21 cellular contexts compared by ENCODE assay signal in genomic region chr3:46850468-46850780, GRCh38. TPM values are rescaled to one million over a fixed set of nuclear protein-coding genes. Genes with fewer than 3 reads are reported as not detected.
"Had no signal": no experiment of that assay in that cellular context is flagged by ENCODE, and none has a peak within 500 bp of the region (broad histone marks: within the 10 kb centered on the region; RNA-seq: fewer than 3 reads in every experiment).

No MANE protein-coding gene starts in this region.

- H3K4me3 ChIP-seq: K562, Peyer's patch had no signal

- H3K27ac Mint-ChIP-seq: activated CD4-positive, alpha-beta memory T cell treated with anti-CD3 and anti-CD28 coated beads, Interleukin-2, amount 10 ng/mL, durations not matched to agents 7 days and 5 days; activated CD4-positive, alpha-beta T cell treated with anti-CD3 and anti-CD28 coated beads, Interleukin-2, amount 10 ng/mL, durations not matched to agents 7 days and 5 days; activated naive CD4-positive, alpha-beta T cell treated with anti-CD3 and anti-CD28 coated beads, Interleukin-2, amount 50 U/mL, for 72 hours; T-helper 17 cell; WTC11 had no signal

- H3K36me3 Mint-ChIP-seq: activated naive CD4-positive, alpha-beta T cell treated with anti-CD3 and anti-CD28 coated beads, Interleukin-2, amount 50 U/mL, for 72 hours; WTC11 had no signal

- H3K36me3 ChIP-seq: brain microvascular endothelial cell, Peyer's patch had no signal

- H3K27me3 ChIP-seq: brain microvascular endothelial cell, Peyer's patch had no signal

- H3K9me3 Mint-ChIP-seq: activated CD4-positive, alpha-beta memory T cell treated with anti-CD3 and anti-CD28 coated beads, Interleukin-2, amount 10 ng/mL, durations not matched to agents 7 days and 5 days; activated CD4-positive, alpha-beta T cell treated with anti-CD3 and anti-CD28 coated beads, Interleukin-2, amount 10 ng/mL, durations not matched to agents 7 days and 5 days; activated naive CD4-positive, alpha-beta T cell treated with anti-CD3 and anti-CD28 coated beads, Interleukin-2, amount 50 U/mL, for 72 hours; WTC11 had no signal

- H3K4me3 Mint-ChIP-seq: activated CD4-positive, alpha-beta memory T cell treated with anti-CD3 and anti-CD28 coated beads, Interleukin-2, amount 10 ng/mL, durations not matched to agents 7 days and 5 days; activated CD4-positive, alpha-beta T cell treated with anti-CD3 and anti-CD28 coated beads, Interleukin-2, amount 10 ng/mL, durations not matched to agents 7 days and 5 days; T-helper 17 cell; WTC11 had no signal

- H3K9me3 ChIP-seq: Peyer's patch had no signal

- H3K27ac ChIP-seq: brain microvascular endothelial cell, Peyer's patch, RWPE1 had no signal

- DNase-seq: activated CD4-positive, alpha-beta T cell treated with anti-CD3 and anti-CD28 coated beads, Interleukin-2, amount 10 ng/mL, durations not matched to agents 7 days and 5 days; activated T-cell treated with anti-CD3 and anti-CD28 coated beads for 4 hours; brain microvascular endothelial cell; Karpas-422; MM.1S; NCI-H1105; NCI-H1436; NCI-H1694 treated with DMSO at 0.1 percent for 48 hours; NCI-H2029 treated with DMSO at 0.1 percent for 48 hours; NCI-H446; NCI-H524; SIG-M5; T-helper 17 cell; T-helper 9 cell had no signal

- H3K27me3 Mint-ChIP-seq: activated CD4-positive, alpha-beta memory T cell treated with anti-CD3 and anti-CD28 coated beads, Interleukin-2, amount 10 ng/mL, durations not matched to agents 7 days and 5 days; activated CD4-positive, alpha-beta T cell treated with anti-CD3 and anti-CD28 coated beads, Interleukin-2, amount 10 ng/mL, durations not matched to agents 7 days and 5 days had no signal

RNA-seq across cellular contexts. Expression of gene MYL3, which starts 12.8 kb away (rescaled TPM):
- total RNA-seq: activated CD4-positive, alpha-beta memory T cell treated with anti-CD3 and anti-CD28 coated beads, Interleukin-2, amount 10 ng/mL, durations not matched to agents 7 days and 5 days; activated CD4-positive, alpha-beta T cell treated with anti-CD3 and anti-CD28 coated beads, Interleukin-2, amount 10 ng/mL, durations not matched to agents 7 days and 5 days; activated CD8-positive, alpha-beta memory T cell treated with anti-CD3 and anti-CD28 coated beads for 36 hours; activated naive CD4-positive, alpha-beta T cell treated with anti-CD3 and anti-CD28 coated beads, Interleukin-2, amount 50 U/mL, for 72 hours; T-helper 17 cell had no signal

RNA-seq across cellular contexts. Expression of gene PTH1R, which starts 27.1 kb away (rescaled TPM):
- total RNA-seq: activated CD4-positive, alpha-beta memory T cell treated with anti-CD3 and anti-CD28 coated beads, Interleukin-2, amount 10 ng/mL, durations not matched to agents 7 days and 5 days; activated CD4-positive, alpha-beta T cell treated with anti-CD3 and anti-CD28 coated beads, Interleukin-2, amount 10 ng/mL, durations not matched to agents 7 days and 5 days; activated CD8-positive, alpha-beta memory T cell treated with anti-CD3 and anti-CD28 coated beads for 36 hours; activated naive CD4-positive, alpha-beta T cell treated with anti-CD3 and anti-CD28 coated beads, Interleukin-2, amount 50 U/mL, for 72 hours; K562; T-helper 17 cell had no signal
- polyA plus RNA-seq: K562 had no signal
